In genomic region chr3:27368831-27369607, GRCh38 we compare ENCODE assay signal across 8 cellular contexts. TPM values are rescaled to one million over a fixed set of nuclear protein-coding genes. Genes with fewer than 3 reads are reported as not detected.
A peak's percentile ranks its signal among the peaks of the same experiment; 100 is the strongest.
DNase-seq lines count a peak whose midpoint lies in the region; ATAC-seq, FAIRE-seq and TF ChIP-seq lines count a peak whose summit lies in the region.

Gene NEK10 (minus strand): TSS chr3:27369383. CDS start chr3:27352882, 16,501 bp downstream.

- H3K4me2 ChIP-seq in K562 (ENCODE audit: insufficient read depth, low read length) = peak within 1 kb of the TSS; percentile 51

- no peaks in the 10 kb centered on the region for H4K20me1 ChIP-seq in K562 (replicated peaks; ENCODE audit: control insufficient read depth, insufficient read depth, low read length)

- intact Hi-C loops in K562 (cut with micrococcal nuclease) = no loop called here
- intact Hi-C loops in aorta (cut with DNase I) = loop anchor here in 1 of 2 donors (10.0 kb wide), 1 partner anchor 306 kb away; no protein-coding TSS in a partner anchor

- TF ChIP-seq EP300 in K562 (IDR thresholded peaks at IDR 0.05; ENCODE audit: low read length) = no peak

- WGBS in K562 (ENCODE audit: insufficient coverage, low coverage, missing lambda C conversion rate) = 1% methylated on average over 48 of the region's 48 CpGs
- 4% methylated on average over 48 of the region's 48 CpGs for WGBS in aorta, 2 donors

- H3K27me3 ChIP-seq in K562 (ENCODE audit: control insufficient read depth in 2 of 2, insufficient read depth in 2 of 2, low read length in 2 of 2) = no peaks in the 10 kb centered on the region
- no peaks in the 10 kb centered on the region for H3K27me3 ChIP-seq in aorta (ENCODE audit: control insufficient read depth in 1 of 2, insufficient read depth in 2 of 2, low read length in 1 of 2)

- POLR2A ChIA-PET in K562 (lab: Yijun Ruan, JAX) = no interaction called here

- DNase-seq in NCI-H1694 treated with DMSO at 0.1 percent for 48 hours (lab: John Stamatoyannopoulos, UW) (peak; percentile 36), T-helper 9 cell (peak; percentile 89), K562 (ENCODE audit: extremely low read depth in 1 of 4, low spot score in 3 of 4) (peak; percentile 71 to 88 (median 86)), iPS DF 19.7 (ENCODE audit: low read depth, low spot score) (peak; percentile 78), retinal pigment epithelial cell (ENCODE audit: low read depth) (peak; percentile 65), aorta (peak; percentile 94)

- ATAC-seq in HG02798 (IDR thresholded peaks at IDR 0.05; ENCODE audit: poor library complexity, unreplicated experiment) (peak; percentile 100), K562 (peak; percentile 99), aorta (ENCODE audit: low FRiP score) (peak; percentile 97)

- H3K4me3 ChIP-seq in GM12875 (ENCODE audit: low read depth, low read length) (peak within 1 kb of the TSS; percentile 67), K562 (peak within 1 kb of the TSS; percentile 30), retinal pigment epithelial cell (ENCODE audit: low read length) (peak within 1 kb of the TSS; percentile 93), aorta (ENCODE audit: low read length in 2 of 2) (peak within 1 kb of the TSS; percentile 2 to 23)

- H2AFZ ChIP-seq in K562 (ENCODE audit: low read depth, low read length) = peak within 1 kb of the TSS; percentile 56; the same call in 1 of the 2 replicates

- H3K27ac ChIP-seq in K562 (ENCODE audit: extremely low read depth, low read depth, low read length) (no peak within 1 kb of the TSS), aorta (ENCODE audit: low read depth in 1 of 2, low read length in 2 of 2) (no peak within 1 kb of the TSS)

- H3K9me3 ChIP-seq in K562 (replicated peaks; ENCODE audit: control insufficient read depth, insufficient read depth, low read depth, low read length) (no peaks in the 10 kb centered on the region), aorta (ENCODE audit: control insufficient read depth, low read length) (no peaks in the 10 kb centered on the region)

- no peak for TF ChIP-seq POLR2A in K562 (conservative IDR thresholded peaks at IDR 0.05)

- in situ Hi-C loops in K562 (cut with MboI) = no loop called here

- H3K9ac ChIP-seq in K562 (ENCODE audit: insufficient read depth in 1 of 2, low read depth in 2 of 2, low read length in 2 of 2) = peak within 1 kb of the TSS in 1 of 2 experiments; percentile 51; a peak in 1 of 4 replicates

- BruUV-seq in K562 (replicated peaks; lab: Mats Ljungman, UMichigan) = no TSS peak

- CTCF ChIA-PET in K562 (lab: Yijun Ruan, JAX; ENCODE audit: low intra/inter-chr PET ratio) = no interaction called here

- no peaks in the 10 kb centered on the region for H3K79me2 ChIP-seq in K562 (ENCODE audit: control insufficient read depth, insufficient read depth, low read length)

- H3K9me1 ChIP-seq in K562 (ENCODE audit: control insufficient read depth, insufficient read depth, low read length) = no peaks in the 10 kb centered on the region

- peak; percentile 32 for FAIRE-seq in K562 (lab: Jason Lieb, UNC)

- H3K36me3 ChIP-seq in K562 (ENCODE audit: control insufficient read depth, insufficient read depth, low read length) = no peaks in the 10 kb centered on the region
- no peaks in the 10 kb centered on the region for H3K36me3 ChIP-seq in aorta (ENCODE audit: control insufficient read depth in 1 of 2, insufficient read depth in 2 of 2, low read length in 1 of 2)

- TF ChIP-seq RAD21 in K562 (CRISPR knock-in tag; conservative IDR thresholded peaks at IDR 0.05 in 1 of 2, IDR thresholded peaks at IDR 0.05 in 1 of 2) = no peak

- TF ChIP-seq CTCF in GM12875 (IDR thresholded peaks at IDR 0.05; ENCODE audit: borderline replicate concordance, insufficient read depth, low read depth, low read length) (no peak), K562 (IDR thresholded peaks at IDR 0.05 in 2 of 3, conservative IDR thresholded peaks at IDR 0.05 in 1 of 3; ENCODE audit: insufficient read depth in 2 of 3, low read depth in 1 of 3, low read length in 3 of 3) (no peak), retinal pigment epithelial cell (conservative IDR thresholded peaks at IDR 0.05; ENCODE audit: low read depth, low read length) (no peak)

- peaks cover 0 to 6% of the 10 kb centered on the region in 2 experiments; a peak in 1 of 5 replicates for H3K4me1 ChIP-seq in K562 (replicated peaks in 1 of 2; ENCODE audit: control insufficient read depth in 2 of 2, insufficient read depth in 2 of 2, low read length in 2 of 2)
- no peaks in the 10 kb centered on the region for H3K4me1 ChIP-seq in aorta (ENCODE audit: control insufficient read depth in 1 of 2, insufficient read depth in 2 of 2, low read length in 2 of 2)

TF ChIP-seq in K562, 482 proteins besides CTCF, POLR2A, EP300 and RAD21 (continues in another document):
- TF ChIP-seq RREB1 (CRISPR knock-in tag; IDR thresholded peaks at IDR 0.05) = no peak
- peak; percentile 78 for TF ChIP-seq BMI1 (IDR thresholded peaks at IDR 0.05; ENCODE audit: low read length)
- TF ChIP-seq XRCC3 (IDR thresholded peaks at IDR 0.05) = no peak
- no peak for TF ChIP-seq ATF4 (CRISPR knock-in tag; IDR thresholded peaks at IDR 0.05)
- TF ChIP-seq CBX8 (IDR thresholded peaks at IDR 0.05; ENCODE audit: borderline replicate concordance, extremely low read depth, low read depth, low read length, poor library complexity, severe bottlenecking) = no peak
- no peak for TF ChIP-seq SAFB (IDR thresholded peaks at IDR 0.05; ENCODE audit: borderline replicate concordance, low read depth, low read length)
- no peak for TF ChIP-seq FOXJ2 (tag; IDR thresholded peaks at IDR 0.05)
- no peak for TF ChIP-seq ZNF121 (CRISPR knock-in tag; conservative IDR thresholded peaks at IDR 0.05)

RNA-seq across cellular contexts. Expression of gene NEK10, which starts in this region (rescaled TPM):
- 0.62 TPM in 1 of 2 replicates, not detected in the other for total RNA-seq in K562 (2011; cell fraction: chromatin; rRNA removed; ENCODE audit: low replicate concordance)
- total RNA-seq in K562 (2011; cell fraction: nucleolus; rRNA removed) = not detected in 2 replicates
- total RNA-seq in K562 (2011; cell fraction: nucleoplasm; rRNA removed) = not detected in 2 replicates
- not detected in 2 replicates for total RNA-seq in K562 (2014; rRNA removed)
- total RNA-seq in K562 (2014; rRNA removed; fragmentation: Illumina TruSeq; extraction: Trizol) = 0.07 TPM in 1 of 2 replicates, not detected in the other
- not detected in 2 replicates for total RNA-seq in K562 (2015; rRNA removed; fragmentation: Illumina TruSeq; extraction: Trizol)
- total RNA-seq in K562 (2021) = not detected in 2 replicates
- polyA plus RNA-seq in K562 (2011; rRNA removed) = 0.03 TPM in 1 of 2 replicates, not detected in the other
- not detected in 2 replicates for polyA plus RNA-seq in K562 (2011; cell fraction: cytosol; rRNA removed)
- 0.22 TPM in 1 of 2 replicates, not detected in the other for polyA plus RNA-seq in K562 (2011; cell fraction: nucleus; rRNA removed)
- not detected in 2 replicates for polyA plus RNA-seq in K562 (2012)
- polyA plus RNA-seq in K562 (2014; fragmentation: Illumina TruSeq; extraction: Trizol) = not detected in 2 replicates
- not detected for polyA plus RNA-seq in K562 (2014; fragmentation: Nextera tagmentation; extraction: Ambion mirVana)
- polyA plus RNA-seq in K562 (2014; rRNA removed) = not detected in 2 replicates
- 0.27 TPM in 1 of 2 replicates, not detected in the other for polyA minus RNA-seq in K562 (2011; rRNA and poly(A)+ RNA removed)
- polyA minus RNA-seq in K562 (2011; cell fraction: cytosol; rRNA and poly(A)+ RNA removed) = not detected in 2 replicates
- 0.56 TPM in 1 of 2 replicates, not detected in the other for polyA minus RNA-seq in K562 (2011; cell fraction: nucleus; rRNA and poly(A)+ RNA removed)
- 1 to 10 TPM; 1.2 to 3.5 TPM for total RNA-seq in aorta
- under 1 TPM; 0.08 to 0.25 TPM for polyA plus RNA-seq in aorta

Comparison
In these comparisons a context has a peak if more than half of its experiments do, and no peak if none do; other contexts are left out.
1. Peak in DNase-seq, ATAC-seq, H3K4me3 ChIP-seq and H3K4me2 ChIP-seq in K562; RNA of the gene not detected or under 1 TPM.
2. H3K4me3 ChIP-seq: peak in every context shown above with its lines; median percentile 93 in retinal pigment epithelial cell; 67 in GM12875; 30 in K562; 12 in aorta.
3. DNase-seq: peak in every context shown above with its lines; median percentile 94 in aorta; 89 in T-helper 9 cell; 86 in K562; 78 in iPS DF 19.7; 65 in retinal pigment epithelial cell; 36 in NCI-H1694 treated with DMSO at 0.1 percent for 48 hours.